ENCODE assay signal across 18 cellular contexts in genomic region chr9:134296301-134297081, GRCh38. TPM values are rescaled to one million over a fixed set of nuclear protein-coding genes. Genes with fewer than 3 reads are reported as not detected.
DNase-seq lines count a peak whose midpoint lies in the region; ATAC-seq and TF ChIP-seq lines count a peak whose summit lies in the region.
"Had no signal": no experiment of that assay in that cellular context is flagged by ENCODE, and none has a peak within 500 bp of the region (broad histone marks: within the 10 kb centered on the region; RNA-seq: fewer than 3 reads in every experiment).

No MANE protein-coding gene starts in this region.

- H3K27me3 ChIP-seq in IMR-90 (ENCODE audit: control insufficient read depth, insufficient read depth, low read length): peaks cover 53% of the 10 kb centered on the region
- peaks cover 0 to 38% (median 2%) of the 10 kb centered on the region in 3 experiments for H3K27me3 ChIP-seq in neuronal stem cell (ENCODE audit: control insufficient read depth in 3 of 3, insufficient read depth in 3 of 3, low read depth in 1 of 3, low read length in 3 of 3)
- H3K27me3 ChIP-seq in Caco-2 (replicated peaks; ENCODE audit: control insufficient read depth, insufficient read depth, low read length): no peaks in the 10 kb centered on the region
- no peaks in the 10 kb centered on the region for H3K27me3 ChIP-seq in prostate gland (replicated peaks; ENCODE audit: insufficient read depth)
- H3K27me3 ChIP-seq: SJSA1 had no signal

- H3K9me1 ChIP-seq in IMR-90 (ENCODE audit: insufficient read depth, low read length): no peaks in the 10 kb centered on the region

- H4K8ac ChIP-seq in IMR-90 (ENCODE audit: low read depth in 2 of 2, low read length in 2 of 2): no peak overlapping the region
- H4K8ac ChIP-seq in neuronal stem cell (ENCODE audit: low read depth, low read length): no peak overlapping the region

- H3K23ac ChIP-seq in IMR-90 (ENCODE audit: low read depth, low read length) (no peak overlapping the region), neuronal stem cell (ENCODE audit: low read depth, low read length, poor library complexity) (peak overlapping the region; percentile 60)

- H3K27ac ChIP-seq in IMR-90 (ENCODE audit: insufficient read depth, low read length): no peak overlapping the region
- H3K27ac ChIP-seq in neuronal stem cell (replicated peaks; ENCODE audit: low read length): no peak overlapping the region
- no peak overlapping the region for H3K27ac ChIP-seq in prostate gland
- H3K27ac ChIP-seq: RWPE1, SJSA1 had no signal

- H3K4ac ChIP-seq in IMR-90 (ENCODE audit: low read depth, low read length) (no peak overlapping the region), neuronal stem cell (ENCODE audit: low read length) (peak overlapping the region; percentile 89)

- TF ChIP-seq POLR2A in IMR-90 (IDR thresholded peaks at IDR 0.05; ENCODE audit: low read depth, low read length): no peak
- no peak for TF ChIP-seq POLR2A in prostate gland (IDR thresholded peaks at IDR 0.05)

- BruUV-seq in IMR-90 (replicated peaks; lab: Mats Ljungman, UMichigan) (no TSS peak), Caco-2 (replicated peaks; lab: Mats Ljungman, UMichigan) (no TSS peak)

- H3K36me3 Mint-ChIP-seq in CD14-positive monocyte (no peaks in the 10 kb centered on the region), Caco-2 (ENCODE audit: insufficient read depth, unreplicated experiment) (no peaks in the 10 kb centered on the region)

- ATAC-seq in IMR-90 (ENCODE audit: low read depth): no peak
- no peak for ATAC-seq in left cardiac atrium
- no peak for ATAC-seq in HG03095 (IDR thresholded peaks at IDR 0.05; ENCODE audit: unreplicated experiment)
- ATAC-seq: HCT116, K562 had no signal

- no peak overlapping the region for H2BK120ac ChIP-seq in IMR-90 (ENCODE audit: low read depth, low read length)
- H2BK120ac ChIP-seq in neuronal stem cell (ENCODE audit: low read depth, low read length): peak overlapping the region; percentile 91

- no peaks in the 10 kb centered on the region for H3K79me1 ChIP-seq in IMR-90 (ENCODE audit: low read depth in 1 of 2, low read length in 2 of 2)
- H3K79me1 ChIP-seq in neuronal stem cell (ENCODE audit: low read depth, low read length): peaks cover 2% of the 10 kb centered on the region

- H2BK5ac ChIP-seq in IMR-90 (ENCODE audit: low read depth, low read length, poor library complexity, severe bottlenecking): no peak overlapping the region
- peak overlapping the region; percentile 75 for H2BK5ac ChIP-seq in neuronal stem cell (ENCODE audit: low read length)

- no peaks in the 10 kb centered on the region for H4K20me1 ChIP-seq in IMR-90 (ENCODE audit: insufficient read depth, low read length)

- TF ChIP-seq CTCF in CD14-positive monocyte (IDR thresholded peaks at IDR 0.05): no peak
- no peak for TF ChIP-seq CTCF in IMR-90 (conservative IDR thresholded peaks at IDR 0.05; ENCODE audit: low read depth, low read length)
- TF ChIP-seq CTCF in Caco-2 (IDR thresholded peaks at IDR 0.05; ENCODE audit: insufficient read depth in 1 of 2, low read depth in 1 of 2, low read length in 1 of 2, severe bottlenecking in 1 of 2, unreplicated experiment in 1 of 2): no peak
- no peak for TF ChIP-seq CTCF in prostate gland (IDR thresholded peaks at IDR 0.05)

- no peak overlapping the region for H2AK5ac ChIP-seq in IMR-90 (ENCODE audit: low read depth, low read length)
- peak overlapping the region; percentile 93 for H2AK5ac ChIP-seq in neuronal stem cell (ENCODE audit: low read depth, low read length)

- in situ Hi-C loops in IMR-90 (cut with MboI; ENCODE audit: low sequenced_read_pairs): no loop called here

- 100% methylated on average over 4 of the region's 25 CpGs; no CpG with 5 or more reads in 1 of the 2 experiments for WGBS in IMR-90 (ENCODE audit: extremely low coverage in 2 of 2, insufficient read length in 1 of 2), 2 experiments
- no CpG with 5 or more reads among the region's 25 CpGs for WGBS in neuronal stem cell (ENCODE audit: extremely low coverage in 2 of 2, insufficient read length in 2 of 2, insufficient replicate concordance in 1 of 2), 2 donors
- WGBS in prostate gland: 58% methylated on average over 21 of the region's 25 CpGs

- H3K4me1 Mint-ChIP-seq in CD14-positive monocyte: peaks cover 18% of the 10 kb centered on the region
- no peaks in the 10 kb centered on the region for H3K4me1 Mint-ChIP-seq in Caco-2 (ENCODE audit: low read depth, unreplicated experiment)

- dilution Hi-C loops in IMR-90 (cut with HindIII; ENCODE audit: low sequenced_read_pairs, unreplicated experiment): no loop called here

- H3K4me2 ChIP-seq in IMR-90 (ENCODE audit: low read depth, low read length) (no peak overlapping the region), neuronal stem cell (ENCODE audit: insufficient read depth, low read length, poor library complexity, severe bottlenecking) (no peak overlapping the region)

- H4K91ac ChIP-seq in IMR-90 (ENCODE audit: insufficient read depth, low read depth, low read length) (no peak overlapping the region), neuronal stem cell (ENCODE audit: low read depth, low read length, poor library complexity) (no peak overlapping the region)

- CTCF ChIA-PET in IMR-90 (lab: Yijun Ruan, JAX) (no interaction called here), Caco-2 (lab: Charles Lee) (no interaction called here)

- H3K14ac ChIP-seq in IMR-90 (replicated peaks; ENCODE audit: low read depth, low read length): no peak overlapping the region
- H3K14ac ChIP-seq in neuronal stem cell (ENCODE audit: low read length): peak overlapping the region; percentile 4

- H2AK9ac ChIP-seq in IMR-90 (replicated peaks; ENCODE audit: low read depth, low read length, poor library complexity): peak overlapping the region; percentile 28

- no peak for TF ChIP-seq RAD21 in IMR-90 (IDR thresholded peaks at IDR 0.05; ENCODE audit: low read length)

- H3K9me3 Mint-ChIP-seq in CD14-positive monocyte: peaks cover 0 to 3% (median 0%) of the 10 kb centered on the region in 7 donors
- H3K9me3 Mint-ChIP-seq in Caco-2 (ENCODE audit: unreplicated experiment): no peaks in the 10 kb centered on the region
- H3K9me3 Mint-ChIP-seq: CD4-positive, alpha-beta T cell had no signal

- POLR2A ChIA-PET in IMR-90 (lab: Charles Lee; ENCODE audit: unreplicated experiment) (no interaction called here), Caco-2 (lab: Charles Lee) (no interaction called here)

- H3K4me3 ChIP-seq in IMR-90 (ENCODE audit: insufficient read depth, low read depth, low read length) (no peak overlapping the region), neuronal stem cell (ENCODE audit: low read length in 2 of 2) (no peak overlapping the region), Caco-2 (ENCODE audit: low read depth, low read length) (no peak overlapping the region), prostate gland (no peak overlapping the region)
- H3K4me3 ChIP-seq: K562, SJSA1 had no signal

- H2BK20ac ChIP-seq in IMR-90 (ENCODE audit: low read depth, low read length): no peak overlapping the region

- H3K27me3 Mint-ChIP-seq in CD14-positive monocyte (ENCODE audit: low read depth in 3 of 3) (peaks cover 18 to 32% (median 19%) of the 10 kb centered on the region in 3 donors), Caco-2 (ENCODE audit: insufficient read depth, unreplicated experiment) (peaks cover 2% of the 10 kb centered on the region)
- H3K27me3 Mint-ChIP-seq: CD4-positive, alpha-beta T cell had no signal

- H2BK12ac ChIP-seq in neuronal stem cell (ENCODE audit: low read length): peak overlapping the region; percentile 88

- no peak overlapping the region for H3K27ac Mint-ChIP-seq in CD14-positive monocyte
- H3K27ac Mint-ChIP-seq in Caco-2 (ENCODE audit: unreplicated experiment): no peak overlapping the region
- H3K27ac Mint-ChIP-seq: CD4-positive, alpha-beta T cell had no signal

- no peak overlapping the region for H2BK15ac ChIP-seq in IMR-90 (ENCODE audit: low read depth, low read length)
- peak overlapping the region; percentile 100 for H2BK15ac ChIP-seq in neuronal stem cell (ENCODE audit: low read length)

- peaks cover 5% of the 10 kb centered on the region; the same call in 1 of the 2 replicates for H3K4me1 ChIP-seq in IMR-90 (ENCODE audit: control insufficient read depth, insufficient read depth, low read length)
- H3K4me1 ChIP-seq in neuronal stem cell (ENCODE audit: control insufficient read depth in 2 of 2, insufficient read depth in 1 of 2, low read depth in 1 of 2, low read length in 2 of 2): peaks cover 10 to 28% of the 10 kb centered on the region in 2 donors
- H3K4me1 ChIP-seq in Caco-2: peaks cover 4% of the 10 kb centered on the region; the same call in 1 of the 2 replicates
- H3K4me1 ChIP-seq in prostate gland (replicated peaks): peaks cover 4% of the 10 kb centered on the region

- H2AFZ ChIP-seq in IMR-90 (replicated peaks; ENCODE audit: low read length, poor library complexity) (no peak overlapping the region), neuronal stem cell (ENCODE audit: low read length) (peak overlapping the region; percentile 22)

- intact Hi-C loops in CD14-positive monocyte (cut with micrococcal nuclease): no loop called here
- intact Hi-C loops in IMR-90 (cut with micrococcal nuclease): no loop called here
- intact Hi-C loops in left cardiac atrium (cut with DNase I): no loop called here
- intact Hi-C loops in Caco-2 (cut with micrococcal nuclease; ENCODE audit: unreplicated experiment): no loop called here
- intact Hi-C loops in prostate gland (cut with DNase I): no loop called here

- no peaks in the 10 kb centered on the region; the same call in 1 of the 2 replicates for H3K9me3 ChIP-seq in IMR-90 (ENCODE audit: control insufficient read depth, insufficient read depth, low read length)
- no peaks in the 10 kb centered on the region for H3K9me3 ChIP-seq in neuronal stem cell (replicated peaks in 1 of 2; ENCODE audit: control insufficient read depth in 2 of 2, insufficient read depth in 1 of 2, low read depth in 1 of 2, low read length in 2 of 2)
- no peaks in the 10 kb centered on the region for H3K9me3 ChIP-seq in Caco-2
- H3K9me3 ChIP-seq in prostate gland: no peaks in the 10 kb centered on the region
- H3K9me3 ChIP-seq: SJSA1 had no signal

- no peak overlapping the region for H4K5ac ChIP-seq in IMR-90 (ENCODE audit: low read depth, low read length)

- no peak overlapping the region for H3K9ac ChIP-seq in IMR-90 (ENCODE audit: low read depth, low read length)
- H3K9ac ChIP-seq in neuronal stem cell (ENCODE audit: low read depth, low read length, poor library complexity): peak overlapping the region; percentile 78

- no peak overlapping the region for H3K56ac ChIP-seq in IMR-90 (ENCODE audit: extremely low read depth, insufficient read depth, low read length)

- DNase-seq in CD14-positive monocyte (ENCODE audit: low spot score) (peak; percentile 23), IMR-90 (no peak), left cardiac atrium (peak; percentile 13), neuronal stem cell (ENCODE audit: low spot score) (no peak), Caco-2 (no peak), prostate gland (ENCODE audit: low spot score) (no peak)
- DNase-seq: ACHN; AML-193; CD4-positive, alpha-beta T cell; DMS79; NCI-H187; NCI-H345; NCI-H526 had no signal

- H3K36me3 ChIP-seq in IMR-90 (ENCODE audit: control insufficient read depth, insufficient read depth, low read length): no peaks in the 10 kb centered on the region
- no peaks in the 10 kb centered on the region for H3K36me3 ChIP-seq in neuronal stem cell (replicated peaks in 1 of 2; ENCODE audit: control insufficient read depth in 2 of 2, insufficient read depth in 2 of 2, low read length in 2 of 2)
- no peaks in the 10 kb centered on the region for H3K36me3 ChIP-seq in Caco-2 (ENCODE audit: control insufficient read depth, insufficient read depth, low read length)
- no peaks in the 10 kb centered on the region for H3K36me3 ChIP-seq in prostate gland
- H3K36me3 ChIP-seq: SJSA1 had no signal

- no peak overlapping the region for H3K18ac ChIP-seq in IMR-90 (ENCODE audit: low read depth, low read length)
- peak overlapping the region; percentile 76 for H3K18ac ChIP-seq in neuronal stem cell (ENCODE audit: low read length)

- H3K4me3 Mint-ChIP-seq in CD14-positive monocyte (no peak overlapping the region), Caco-2 (ENCODE audit: unreplicated experiment) (no peak overlapping the region)
- H3K4me3 Mint-ChIP-seq: CD4-positive, alpha-beta T cell had no signal

RNA-seq across cellular contexts. Expression of gene RXRA, which starts 29.8 kb away (rescaled TPM):
- polyA plus RNA-seq in CD14-positive monocyte (10 to 100 TPM; 15.8 to 23.2 TPM), IMR-90 (2012; rRNA removed) (17.9 and 19.0 TPM in 2 replicates)
- total RNA-seq in IMR-90 (2012; rRNA removed) (7.5 and 8.1 TPM in 2 replicates), left cardiac atrium (10 to 100 TPM; 41.6 to 67.7 TPM), Caco-2 (2022) (63.8 and 69.1 TPM in 2 replicates), prostate gland (10 to 100 TPM; 69.5 to 84.1 TPM)
- polyA plus RNA-seq in IMR-90 (2012; cell fraction: cytosol; rRNA removed): 7.8 and 17.6 TPM in 2 replicates
- polyA plus RNA-seq in IMR-90 (2012; cell fraction: nucleus; rRNA removed; ENCODE audit: low replicate concordance): 11.2 and 21.7 TPM in 2 replicates
- 36.1 TPM for polyA plus RNA-seq in neuronal stem cell (2013, experiment 1 of 2)
- 36.3 TPM for polyA plus RNA-seq in neuronal stem cell (2013, experiment 2 of 2)

Comparison
In these comparisons a context has a peak if more than half of its experiments do, and no peak if none do; other contexts are left out.
1. DNase-seq: peak in CD14-positive monocyte (single experiment) and left cardiac atrium (single experiment); none in IMR-90 (single experiment), neuronal stem cell (single experiment), Caco-2 (0 of 2) and prostate gland (single experiment).